Comparison of ENCODE assay signal across 8 cellular contexts in the genomic region with DNA sequence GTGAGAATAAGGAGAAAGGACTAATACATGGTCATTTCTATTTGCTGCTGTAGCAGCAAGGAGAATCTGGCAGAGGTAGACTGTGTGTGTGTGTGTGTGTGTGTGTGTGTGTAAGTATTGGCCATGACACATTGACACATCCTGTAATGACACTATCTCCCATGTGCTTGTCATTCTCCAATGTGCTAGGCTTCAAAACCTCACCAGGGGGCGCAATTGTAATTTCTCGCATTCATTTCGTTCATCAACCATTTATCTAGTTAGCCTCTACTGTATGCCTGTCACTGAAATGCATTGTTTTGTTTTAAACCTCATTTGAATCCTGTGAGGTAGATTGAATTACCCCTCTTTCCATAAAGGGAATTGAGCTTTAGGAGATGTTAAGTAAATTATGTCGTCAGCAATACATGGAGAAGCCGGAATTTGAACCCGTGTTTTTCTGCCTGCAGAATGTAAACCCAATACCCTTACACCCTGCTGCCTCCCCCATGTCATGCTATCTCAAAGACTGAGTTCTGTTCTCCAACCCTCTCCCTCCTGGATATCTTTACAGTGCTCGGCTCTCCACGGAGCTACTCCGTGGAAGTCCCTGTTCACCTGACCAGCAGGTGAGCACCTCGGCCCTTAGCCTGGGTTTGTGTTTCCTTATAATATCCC.
DNase-seq lines count a peak whose midpoint lies in the region; ATAC-seq and TF ChIP-seq lines count a peak whose summit lies in the region.

No MANE protein-coding gene starts in this region.

- no peak for TF ChIP-seq POLR2A in esophagus muscularis mucosa (IDR thresholded peaks at IDR 0.05; ENCODE audit: low read depth)

- H3K27ac Mint-ChIP-seq in neural crest cell (ENCODE audit: unreplicated experiment), result no peak overlapping the region

- peaks cover 0 to 10% (median 0%) of the 10 kb centered on the region in 4 donors for H3K27me3 ChIP-seq in esophagus muscularis mucosa

- peak; percentile 46 to 60 (median 51) for TF ChIP-seq CTCF in esophagus muscularis mucosa (IDR thresholded peaks at IDR 0.05)
- peak; percentile 71 for TF ChIP-seq CTCF in neural crest cell (conservative IDR thresholded peaks at IDR 0.05)

- peaks cover 9% of the 10 kb centered on the region for H3K27me3 Mint-ChIP-seq in neural crest cell (ENCODE audit: low read depth)

- H3K4me3 ChIP-seq in esophagus muscularis mucosa, result no peak overlapping the region

- no peaks in the 10 kb centered on the region for H3K4me1 Mint-ChIP-seq in neural crest cell

- no peaks in the 10 kb centered on the region for H3K36me3 ChIP-seq in esophagus muscularis mucosa

- no peak overlapping the region for H3K27ac ChIP-seq in esophagus muscularis mucosa (replicated peaks in 1 of 4)

- peak; percentile 60 for ATAC-seq in HG03175 (IDR thresholded peaks at IDR 0.05; ENCODE audit: unreplicated experiment)

- H3K36me3 Mint-ChIP-seq in neural crest cell (ENCODE audit: low read depth), result no peaks in the 10 kb centered on the region

- TF ChIP-seq EP300 in esophagus muscularis mucosa (IDR thresholded peaks at IDR 0.05), result no peak

- no peaks in the 10 kb centered on the region for H3K4me1 ChIP-seq in esophagus muscularis mucosa

- H3K9me3 Mint-ChIP-seq in neural crest cell, result no peaks in the 10 kb centered on the region

- no peak overlapping the region for H3K4me3 Mint-ChIP-seq in neural crest cell

- 70% methylated on average over 10 of the region's 10 CpGs for WGBS in esophagus muscularis mucosa

- H3K9me3 ChIP-seq in esophagus muscularis mucosa, result no peaks in the 10 kb centered on the region

- peak; percentile 49 for DNase-seq in activated T-cell treated with anti-CD3 and anti-CD28 coated beads for 24 hours (ENCODE audit: low read depth)
- no peak for DNase-seq in activated T-cell treated with anti-CD3 and anti-CD28 coated beads, Interleukin-2, amount 50 U/mL, for 1 hour
- DNase-seq in NCI-H446 treated with DMSO at 0.1 percent for 48 hours (lab: John Stamatoyannopoulos, UW), result peak; percentile 16
- DNase-seq in activated CD4-positive, alpha-beta T cell treated with anti-CD3 and anti-CD28 coated beads, Interleukin-2, amount 50 U/mL, for 4 hours, result peak; percentile 18 to 23
- DNase-seq in esophagus muscularis mucosa (ENCODE audit: extremely low spot score), result no peak
- peak; percentile 42 for DNase-seq in neural crest cell (ENCODE audit: low read depth, low spot score)
- DNase-seq in GF-D8 (lab: John Stamatoyannopoulos, UW), result no peak

- intact Hi-C loops in esophagus muscularis mucosa (cut with DNase I), result loop anchor here (10.0 kb wide), 1 partner anchor 237 kb away; a partner anchor contains a TSS

Comparison
In these comparisons a context has a peak if more than half of its experiments do, and no peak if none do; other contexts are left out.
1. DNase-seq: peak in activated T-cell treated with anti-CD3 and anti-CD28 coated beads for 24 hours (single experiment), NCI-H446 treated with DMSO at 0.1 percent for 48 hours (single experiment), activated CD4-positive, alpha-beta T cell treated with anti-CD3 and anti-CD28 coated beads, Interleukin-2, amount 50 U/mL, for 4 hours (2 of 2) and neural crest cell (single experiment); none in activated T-cell treated with anti-CD3 and anti-CD28 coated beads, Interleukin-2, amount 50 U/mL, for 1 hour (single experiment), esophagus muscularis mucosa (single experiment) and GF-D8 (single experiment).